Comparison of ENCODE assay signal across 11 cellular contexts in genomic region chr4:168604496-168605373, GRCh38.
A peak's percentile ranks its signal among the peaks of the same experiment; 100 is the strongest.
DNase-seq lines count a peak whose midpoint lies in the region; ATAC-seq and TF ChIP-seq lines count a peak whose summit lies in the region.
"Had no signal": no experiment of that assay in that cellular context is flagged by ENCODE, and none has a peak within 500 bp of the region (broad histone marks: within the 10 kb centered on the region; RNA-seq: fewer than 3 reads in every experiment).

No MANE protein-coding gene starts in this region.

- no peaks in the 10 kb centered on the region for H3K27me3 ChIP-seq in ectodermal cell (ENCODE audit: control insufficient read depth, insufficient read depth, low read length, poor library complexity, severe bottlenecking)
- H3K27me3 ChIP-seq in lower lobe of right lung (ENCODE audit: low read depth), result no peaks in the 10 kb centered on the region
- H3K27me3 ChIP-seq in vagina, result no peaks in the 10 kb centered on the region

- no peaks in the 10 kb centered on the region for H3K36me3 ChIP-seq in ectodermal cell (ENCODE audit: control insufficient read depth, insufficient read depth, low read length)
- H3K36me3 ChIP-seq in lower lobe of right lung, result no peaks in the 10 kb centered on the region
- H3K36me3 ChIP-seq in vagina, result no peaks in the 10 kb centered on the region

- TF ChIP-seq CTCF in lower lobe of right lung (IDR thresholded peaks at IDR 0.05) (no peak), vagina (IDR thresholded peaks at IDR 0.05) (no peak)

- intact Hi-C loops in lower lobe of right lung (cut with DNase I), result no loop called here
- intact Hi-C loops in vagina (cut with DNase I), result no loop called here

- ATAC-seq in lower lobe of right lung, result peak; percentile 74 to 85

- H3K27ac ChIP-seq in ectodermal cell (ENCODE audit: insufficient read depth, low read depth, low read length, poor library complexity, severe bottlenecking) (peak overlapping the region; percentile 83), lower lobe of right lung (no peak overlapping the region), vagina (peak overlapping the region; percentile 9)
- H3K27ac ChIP-seq: 22Rv1 had no signal

- 30 to 44% methylated on average over 5 to 7 of the region's 7 CpGs for WGBS in ectodermal cell, 2 experiments

- H3K9me3 ChIP-seq in ectodermal cell (ENCODE audit: control insufficient read depth, low read length) (no peaks in the 10 kb centered on the region), lower lobe of right lung (no peaks in the 10 kb centered on the region), vagina (no peaks in the 10 kb centered on the region)

- H3K4me1 ChIP-seq in ectodermal cell (ENCODE audit: control insufficient read depth, insufficient read depth, low read length) (peaks cover 30% of the 10 kb centered on the region), lower lobe of right lung (no peaks in the 10 kb centered on the region), vagina (peaks cover 14% of the 10 kb centered on the region)

- DNase-seq in DMS 273 (lab: John Stamatoyannopoulos, UW; ENCODE audit: unreplicated experiment) (peak; percentile 5), DMS 273 treated with DMSO at 0.1 percent for 48 hours (lab: John Stamatoyannopoulos, UW) (no peak), lower lobe of right lung (no peak), vagina (ENCODE audit: extremely low spot score in 2 of 2) (no peak), T-helper 9 cell (no peak)
- no peak for DNase-seq in activated naive CD4-positive, alpha-beta T cell treated with anti-CD3 and anti-CD28 coated beads, Interleukin-2, amount 50 U/mL, for 16 hours
- no peak for DNase-seq in activated T-cell treated with anti-CD3 and anti-CD28 coated beads, Interleukin-2, amount 50 U/mL, for 48 hours
- DNase-seq: activated CD4-positive, alpha-beta T cell treated with anti-CD3 and anti-CD28 coated beads, Interleukin-2, amount 50 U/mL, for 4 hours; stimulated activated CD4-positive, alpha-beta T cell treated with anti-CD3 and anti-CD28 coated beads, Interleukin-2, amount 100 ng/mL, for 48 hours had no signal

- H3K4me3 ChIP-seq in ectodermal cell (ENCODE audit: insufficient read depth, low read depth, low read length) (no peak overlapping the region), lower lobe of right lung (no peak overlapping the region), vagina (no peak overlapping the region)

- TF ChIP-seq POLR2A in vagina (IDR thresholded peaks at IDR 0.05), result no peak
